In genomic region chr20:4216142-4216735, GRCh38 we compare ENCODE assay signal across 2 cellular contexts.
TF ChIP-seq lines count a peak whose summit lies in the region.

No MANE protein-coding gene starts in this region.

TF ChIP-seq in H1, 55 proteins besides CTCF, POLR2A, EP300 and RAD21:
- TF ChIP-seq HDAC6 (IDR thresholded peaks at IDR 0.05; ENCODE audit: low read depth, low read length), result no peak
- TF ChIP-seq SIX5 (IDR thresholded peaks at IDR 0.05; ENCODE audit: low read depth, low read length), result no peak
- TF ChIP-seq SP4 (IDR thresholded peaks at IDR 0.05; ENCODE audit: low read length), result no peak
- TF ChIP-seq YY1 (IDR thresholded peaks at IDR 0.05; ENCODE audit: low read depth, low read length), result no peak
- TF ChIP-seq MAFK (IDR thresholded peaks at IDR 0.05; ENCODE audit: low read depth, low read length), result no peak
- no peak for TF ChIP-seq CHD2 (IDR thresholded peaks at IDR 0.05; ENCODE audit: low read length)
- TF ChIP-seq RBBP5 (IDR thresholded peaks at IDR 0.05; ENCODE audit: borderline replicate concordance, low read depth, low read length), result no peak
- no peak for TF ChIP-seq NANOG (IDR thresholded peaks at IDR 0.05; ENCODE audit: insufficient read depth, low read depth, low read length, poor library complexity, severe bottlenecking)
- TF ChIP-seq SP1 (IDR thresholded peaks at IDR 0.05; ENCODE audit: low read depth, low read length), result no peak
- TF ChIP-seq KDM4A (IDR thresholded peaks at IDR 0.05; ENCODE audit: low read depth, low read length, severe bottlenecking), result no peak
- TF ChIP-seq HDAC2 (IDR thresholded peaks at IDR 0.05; ENCODE audit: borderline replicate concordance in 1 of 2, low read depth in 2 of 2, low read length in 2 of 2), result no peak
- no peak for TF ChIP-seq ATF2 (IDR thresholded peaks at IDR 0.05; ENCODE audit: low read length)
- no peak for TF ChIP-seq TAF7 (optimal IDR thresholded peaks at IDR 0.05; ENCODE audit: borderline replicate concordance, low read depth, low read length)
- TF ChIP-seq SAP30 (IDR thresholded peaks at IDR 0.05; ENCODE audit: insufficient read depth, insufficient replicate concordance, low read length), result no peak
- no peak for TF ChIP-seq ASH2L (IDR thresholded peaks at IDR 0.05; ENCODE audit: low read length)
- no peak for TF ChIP-seq CEBPB (IDR thresholded peaks at IDR 0.05; ENCODE audit: low read depth, low read length)
- TF ChIP-seq EZH2 (IDR thresholded peaks at IDR 0.05; ENCODE audit: low read depth, low read length, severe bottlenecking), result no peak
- TF ChIP-seq POU5F1 (IDR thresholded peaks at IDR 0.05; ENCODE audit: low read depth, low read length), result no peak
- TF ChIP-seq BCL11A (IDR thresholded peaks at IDR 0.05; ENCODE audit: low read depth in 2 of 2, low read length in 2 of 2), result no peak

TF ChIP-seq in GM12891, 5 proteins besides CTCF, POLR2A, EP300 and RAD21:
- TF ChIP-seq POLR2AphosphoS5 (IDR thresholded peaks at IDR 0.05; ENCODE audit: low read depth, low read length) (no peak), PAX5 (IDR thresholded peaks at IDR 0.05; ENCODE audit: insufficient read depth, low read length, severe bottlenecking) (no peak), TAF1 (IDR thresholded peaks at IDR 0.05; ENCODE audit: low read depth, low read length) (no peak), SPI1 (IDR thresholded peaks at IDR 0.05; ENCODE audit: low read depth, low read length) (no peak), POU2F2 (IDR thresholded peaks at IDR 0.05; ENCODE audit: low read depth, low read length) (no peak)
